18 cellular contexts compared by ENCODE assay signal in genomic region chr19:33468361-33469170, GRCh38. TPM values are rescaled to one million over a fixed set of nuclear protein-coding genes. Genes with fewer than 3 reads are reported as not detected.
A peak's percentile ranks its signal among the peaks of the same experiment; 100 is the strongest.
DNase-seq lines count a peak whose midpoint lies in the region; ATAC-seq and TF ChIP-seq lines count a peak whose summit lies in the region.
"Had no signal": no experiment of that assay in that cellular context is flagged by ENCODE, and none has a peak within 500 bp of the region (broad histone marks: within the 10 kb centered on the region; RNA-seq: fewer than 3 reads in every experiment).

No MANE protein-coding gene starts in this region.

- in situ Hi-C loops in IMR-90 (cut with MboI; ENCODE audit: low sequenced_read_pairs): no loop called here

- TF ChIP-seq CTCF in AG10803 (conservative IDR thresholded peaks at IDR 0.05; ENCODE audit: low read length) (no peak), IMR-90 (conservative IDR thresholded peaks at IDR 0.05; ENCODE audit: low read depth, low read length) (no peak), foreskin fibroblast (IDR thresholded peaks at IDR 0.05; ENCODE audit: low read depth, low read length) (no peak), esophagus squamous epithelium (IDR thresholded peaks at IDR 0.05) (no peak)

- no peak overlapping the region for H2AK9ac ChIP-seq in IMR-90 (replicated peaks; ENCODE audit: low read depth, low read length, poor library complexity)

- TF ChIP-seq POLR2A in IMR-90 (IDR thresholded peaks at IDR 0.05; ENCODE audit: low read depth, low read length) (no peak), esophagus squamous epithelium (IDR thresholded peaks at IDR 0.05) (no peak)

- no peak overlapping the region for H2BK15ac ChIP-seq in IMR-90 (ENCODE audit: low read depth, low read length)

- ATAC-seq in IMR-90 (ENCODE audit: low read depth) (no peak), HG03280 (IDR thresholded peaks at IDR 0.05; ENCODE audit: unreplicated experiment) (no peak), HG03097 (IDR thresholded peaks at IDR 0.05; ENCODE audit: low FRiP score, unreplicated experiment) (no peak)
- ATAC-seq: activated CD8-positive, alpha-beta T cell treated with anti-CD3 and anti-CD28 coated beads for 36 hours had no signal

- 62% methylated on average over 15 of the region's 31 CpGs; no CpG with 5 or more reads in 1 of the 2 experiments for WGBS in IMR-90 (ENCODE audit: extremely low coverage in 2 of 2, insufficient read length in 1 of 2), 2 experiments
- 87 to 98% methylated on average over 6 to 11 of the region's 31 CpGs for WGBS in esophagus squamous epithelium, 2 donors

- CTCF ChIA-PET in IMR-90 (lab: Yijun Ruan, JAX): no interaction called here

- intact Hi-C loops in IMR-90 (cut with micrococcal nuclease) (no loop called here), esophagus squamous epithelium (cut with DNase I) (no loop called here)

- H3K36me3 ChIP-seq in IMR-90 (ENCODE audit: control insufficient read depth, insufficient read depth, low read length): no peaks in the 10 kb centered on the region; the same call in 1 of the 2 replicates
- peaks cover 0 to 17% (median 0%) of the 10 kb centered on the region in 3 donors for H3K36me3 ChIP-seq in esophagus squamous epithelium
- H3K36me3 ChIP-seq: SJCRH30, uterus had no signal

- H3K27me3 ChIP-seq in IMR-90 (ENCODE audit: control insufficient read depth, insufficient read depth, low read length) (no peaks in the 10 kb centered on the region), esophagus squamous epithelium (no peaks in the 10 kb centered on the region)
- H3K27me3 ChIP-seq: sigmoid colon, SJCRH30, stomach, uterus had no signal

- no peak overlapping the region for H3K4ac ChIP-seq in IMR-90 (ENCODE audit: low read depth, low read length)

- H3K27ac ChIP-seq in IMR-90 (ENCODE audit: insufficient read depth, low read length): no peak overlapping the region
- no peak overlapping the region for H3K27ac ChIP-seq in esophagus squamous epithelium
- H3K27ac ChIP-seq: sigmoid colon, SJCRH30, stomach, uterus had no signal

- POLR2A ChIA-PET in IMR-90 (lab: Charles Lee; ENCODE audit: unreplicated experiment): no interaction called here

- dilution Hi-C loops in IMR-90 (cut with HindIII; ENCODE audit: low sequenced_read_pairs, unreplicated experiment): no loop called here

- H2AFZ ChIP-seq in IMR-90 (replicated peaks; ENCODE audit: low read length, poor library complexity): no peak overlapping the region

- H3K23ac ChIP-seq in IMR-90 (ENCODE audit: low read depth, low read length): no peak overlapping the region

- no peak overlapping the region for H3K14ac ChIP-seq in IMR-90 (replicated peaks; ENCODE audit: low read depth, low read length)

- peaks cover 2% of the 10 kb centered on the region; the same call in 1 of the 2 replicates for H4K20me1 ChIP-seq in IMR-90 (ENCODE audit: insufficient read depth, low read length)

- no peak overlapping the region for H3K9ac ChIP-seq in IMR-90 (ENCODE audit: low read depth, low read length)

- H4K8ac ChIP-seq in IMR-90 (ENCODE audit: low read depth in 2 of 2, low read length in 2 of 2): no peak overlapping the region

- peak; percentile 31 for DNase-seq in AG10803 (ENCODE audit: low read depth)
- DNase-seq in IMR-90: peak; percentile 56
- peak; percentile 10 to 44 for DNase-seq in foreskin fibroblast
- DNase-seq in occipital lobe (lab: John Stamatoyannopoulos, UW): peak; percentile 21
- no peak for DNase-seq in HK-2 (ENCODE audit: unreplicated experiment)
- DNase-seq in esophagus squamous epithelium (lab: John Stamatoyannopoulos, UW): no peak
- DNase-seq: activated CD8-positive, alpha-beta T cell treated with anti-CD3 and anti-CD28 coated beads for 36 hours; KG1; NCI-H526; sigmoid colon; SJCRH30; stimulated activated CD4-positive, alpha-beta T cell treated with anti-CD3 and anti-CD28 coated beads, Interleukin-1b, Interleukin-23, amount 100 ng/mL, for 48 hours; stomach; T-helper 2 cell; uterus had no signal

- no peak overlapping the region for H3K56ac ChIP-seq in IMR-90 (ENCODE audit: extremely low read depth, insufficient read depth, low read length)

- no peak overlapping the region for H4K5ac ChIP-seq in IMR-90 (ENCODE audit: low read depth, low read length)

- H2BK120ac ChIP-seq in IMR-90 (ENCODE audit: low read depth, low read length): no peak overlapping the region

- no peak overlapping the region for H2BK5ac ChIP-seq in IMR-90 (ENCODE audit: low read depth, low read length, poor library complexity, severe bottlenecking)

- no peak overlapping the region for H2BK20ac ChIP-seq in IMR-90 (ENCODE audit: low read depth, low read length)

- peaks cover 7% of the 10 kb centered on the region for H3K4me1 ChIP-seq in IMR-90 (ENCODE audit: control insufficient read depth, insufficient read depth, low read length)
- no peaks in the 10 kb centered on the region for H3K4me1 ChIP-seq in esophagus squamous epithelium
- H3K4me1 ChIP-seq: Caco-2, SJCRH30, stomach, uterus had no signal

- no peak overlapping the region for H4K91ac ChIP-seq in IMR-90 (ENCODE audit: insufficient read depth, low read depth, low read length)

- no peak for TF ChIP-seq RAD21 in IMR-90 (IDR thresholded peaks at IDR 0.05; ENCODE audit: low read length)

- H2AK5ac ChIP-seq in IMR-90 (ENCODE audit: low read depth, low read length): no peak overlapping the region

- no peak overlapping the region for H3K18ac ChIP-seq in IMR-90 (ENCODE audit: low read depth, low read length)

- no TSS peak for BruUV-seq in IMR-90 (replicated peaks; lab: Mats Ljungman, UMichigan)

- H3K9me3 ChIP-seq in IMR-90 (ENCODE audit: control insufficient read depth, insufficient read depth, low read length): no peaks in the 10 kb centered on the region
- no peaks in the 10 kb centered on the region for H3K9me3 ChIP-seq in esophagus squamous epithelium
- H3K9me3 ChIP-seq: Caco-2, sigmoid colon, SJCRH30, stomach, uterus had no signal

- H3K4me2 ChIP-seq in IMR-90 (ENCODE audit: low read depth, low read length): no peak overlapping the region

- H3K79me1 ChIP-seq in IMR-90 (ENCODE audit: low read depth in 1 of 2, low read length in 2 of 2): peaks cover 0 to 3% of the 10 kb centered on the region in 2 experiments; a peak in 1 of 4 replicates

- H3K4me3 ChIP-seq in AG10803 (ENCODE audit: low read length): no peak overlapping the region
- no peak overlapping the region for H3K4me3 ChIP-seq in IMR-90 (ENCODE audit: insufficient read depth, low read depth, low read length)
- H3K4me3 ChIP-seq in foreskin fibroblast (ENCODE audit: low read depth in 1 of 2, low read length in 2 of 2): no peak overlapping the region
- no peak overlapping the region for H3K4me3 ChIP-seq in esophagus squamous epithelium
- H3K4me3 ChIP-seq: sigmoid colon, SJCRH30, stomach, uterus had no signal

- H3K9me1 ChIP-seq in IMR-90 (ENCODE audit: insufficient read depth, low read length): peaks cover 13% of the 10 kb centered on the region

TF ChIP-seq in IMR-90, 13 proteins besides CTCF, POLR2A, EP300 and RAD21:
- TF ChIP-seq FOS (IDR thresholded peaks at IDR 0.05; ENCODE audit: low read depth, low read length): peak; percentile 27; the same call in 1 of the 2 replicates
- 0 out of 2 replicates have a peak, but pooled peaks have one; percentile 6 for TF ChIP-seq BHLHE40 (IDR thresholded peaks at IDR 0.05; ENCODE audit: low read depth, low read length)
- no peak for TF ChIP-seq MAZ (IDR thresholded peaks at IDR 0.05; ENCODE audit: borderline replicate concordance, low read depth, low read length)

RNA-seq across cellular contexts. Expression of gene PEPD, which starts 53.0 kb away (rescaled TPM):
- total RNA-seq in IMR-90 (2012; rRNA removed): 36.7 and 41.1 TPM in 2 replicates
- polyA plus RNA-seq in IMR-90 (2012; rRNA removed): 88.4 and 94.4 TPM in 2 replicates
- 129 and 204 TPM in 2 replicates for polyA plus RNA-seq in IMR-90 (2012; cell fraction: cytosol; rRNA removed)
- 37.0 and 72.0 TPM in 2 replicates for polyA plus RNA-seq in IMR-90 (2012; cell fraction: nucleus; rRNA removed; ENCODE audit: low replicate concordance)
- 21.5 TPM for total RNA-seq in occipital lobe
- 10 to 100 TPM; 40.1 to 61.4 (median 53.4) TPM for total RNA-seq in esophagus squamous epithelium

Comparison
In these comparisons a context has a peak if more than half of its experiments do, and no peak if none do; other contexts are left out.
1. DNase-seq: peak in AG10803 (single experiment), IMR-90 (single experiment), foreskin fibroblast (2 of 2) and occipital lobe (single experiment); none in HK-2 (single experiment) and esophagus squamous epithelium (single experiment).